9 cellular contexts compared by ENCODE assay signal in the genomic region with DNA sequence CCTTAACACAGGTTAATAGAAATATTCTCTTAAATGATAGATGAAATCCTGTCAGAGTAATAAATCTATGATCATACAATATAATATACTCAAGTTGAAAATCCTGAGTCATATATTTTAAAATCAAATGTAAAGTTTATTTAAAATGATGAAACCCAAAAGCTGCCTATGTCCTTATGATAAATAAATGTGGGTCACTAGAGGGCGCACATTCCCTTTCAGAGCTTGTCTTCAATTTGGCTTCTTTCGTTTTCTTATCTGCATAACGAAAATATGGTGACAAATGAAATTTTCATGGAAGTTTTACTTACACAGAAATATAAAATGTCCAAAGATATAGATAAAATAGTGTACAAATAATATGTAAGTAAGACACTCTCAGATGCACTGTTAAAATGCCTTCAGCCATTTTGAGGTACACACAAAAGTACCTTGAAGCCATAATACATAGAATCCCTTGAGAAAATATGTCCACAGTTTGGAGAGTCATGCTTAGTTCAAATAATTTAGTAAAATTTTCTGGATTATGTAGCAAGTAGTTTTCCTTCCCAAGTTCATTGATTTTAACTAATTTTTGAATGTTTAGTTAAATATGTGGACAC.
DNase-seq lines count a peak whose midpoint lies in the region; ATAC-seq and TF ChIP-seq lines count a peak whose summit lies in the region.
"Had no signal": no experiment of that assay in that cellular context is flagged by ENCODE, and none has a peak within 500 bp of the region (broad histone marks: within the 10 kb centered on the region; RNA-seq: fewer than 3 reads in every experiment).

No MANE protein-coding gene starts in this region.

- peak; percentile 99 for TF ChIP-seq CTCF in chondrocyte (IDR thresholded peaks at IDR 0.05)

- no peak overlapping the region for H3K27ac ChIP-seq in aorta (ENCODE audit: low read depth in 1 of 2, low read length in 2 of 2)
- H3K27ac ChIP-seq: BLaER1 treated with 17β-estradiol and CSF1 and Interleukin-3, amounts not matched to agents 10 nM and 100 nM had no signal

- peaks cover 2% of the 10 kb centered on the region for H3K36me3 Mint-ChIP-seq in chondrocyte (ENCODE audit: low read depth)

- H3K4me1 ChIP-seq in HAP-1 = no peaks in the 10 kb centered on the region
- no peaks in the 10 kb centered on the region for H3K4me1 ChIP-seq in aorta (ENCODE audit: control insufficient read depth in 1 of 2, insufficient read depth in 2 of 2, low read length in 2 of 2)
- H3K4me1 ChIP-seq: BLaER1 treated with 17β-estradiol and CSF1 and Interleukin-3, amounts not matched to agents 10 nM and 100 nM had no signal

- H3K9me3 Mint-ChIP-seq in chondrocyte (ENCODE audit: low read depth) = no peaks in the 10 kb centered on the region

- no peak overlapping the region for H3K27ac Mint-ChIP-seq in chondrocyte (ENCODE audit: unreplicated experiment)

- H3K36me3 ChIP-seq in HAP-1 (replicated peaks) (no peaks in the 10 kb centered on the region), aorta (ENCODE audit: control insufficient read depth in 1 of 2, insufficient read depth in 2 of 2, low read length in 1 of 2) (no peaks in the 10 kb centered on the region)
- H3K36me3 ChIP-seq: BLaER1 treated with 17β-estradiol and CSF1 and Interleukin-3, amounts not matched to agents 10 nM and 100 nM had no signal

- no peaks in the 10 kb centered on the region for H3K27me3 Mint-ChIP-seq in chondrocyte (ENCODE audit: low read depth)

- no peaks in the 10 kb centered on the region for H3K9me3 ChIP-seq in HAP-1
- no peaks in the 10 kb centered on the region for H3K9me3 ChIP-seq in aorta (ENCODE audit: control insufficient read depth, low read length)
- H3K9me3 ChIP-seq: BLaER1 treated with 17β-estradiol and CSF1 and Interleukin-3, amounts not matched to agents 10 nM and 100 nM had no signal

- peak overlapping the region; percentile 56 for H3K4me3 Mint-ChIP-seq in chondrocyte (ENCODE audit: unreplicated experiment)

- WGBS in aorta, 2 donors = 0 to 1% methylated on average over 3 of the region's 3 CpGs

- H3K4me1 Mint-ChIP-seq in chondrocyte (ENCODE audit: low read depth) = peaks cover 12% of the 10 kb centered on the region

- H3K4me3 ChIP-seq in HAP-1 = no peak overlapping the region
- H3K4me3 ChIP-seq in aorta (ENCODE audit: low read length in 2 of 2) = no peak overlapping the region
- H3K4me3 ChIP-seq: BLaER1 treated with 17β-estradiol and CSF1 and Interleukin-3, amounts not matched to agents 10 nM and 100 nM had no signal

- in situ Hi-C loops in HAP-1 (cut with MboI; ENCODE audit: low sequenced_read_pairs) = no loop called here

- ATAC-seq in HG02623 (IDR thresholded peaks at IDR 0.05; ENCODE audit: unreplicated experiment) (no peak), aorta (ENCODE audit: low FRiP score) (no peak)

- DNase-seq in NCI-H1105 treated with DMSO at 0.1 percent for 48 hours (lab: John Stamatoyannopoulos, UW) (peak; percentile 16), NCI-H1105 (lab: John Stamatoyannopoulos, UW) (no peak), HAP-1 (ENCODE audit: low spot score in 2 of 2) (peak; percentile 51 to 59), NCI-H774 (lab: John Stamatoyannopoulos, UW) (peak; percentile 0), chondrocyte (ENCODE audit: low spot score) (no peak), midbrain (lab: John Stamatoyannopoulos, UW) (peak; percentile 69), aorta (no peak)

- no peaks in the 10 kb centered on the region; the same call in 1 of the 2 replicates for H3K27me3 ChIP-seq in HAP-1 (ENCODE audit: low read depth)
- H3K27me3 ChIP-seq in aorta (ENCODE audit: control insufficient read depth in 1 of 2, insufficient read depth in 2 of 2, low read length in 1 of 2) = no peaks in the 10 kb centered on the region

- intact Hi-C loops in aorta (cut with DNase I) = loop anchor here in 1 of 2 donors (10.0 kb wide), 1 partner anchor 804 kb away; no protein-coding TSS in a partner anchor

Comparison
In these comparisons a context has a peak if more than half of its experiments do, and no peak if none do; other contexts are left out.
1. DNase-seq: peak in NCI-H1105 treated with DMSO at 0.1 percent for 48 hours (single experiment), HAP-1 (2 of 2), NCI-H774 (single experiment) and midbrain (single experiment); none in NCI-H1105 (single experiment), chondrocyte (single experiment) and aorta (0 of 2).